In the genomic region with DNA sequence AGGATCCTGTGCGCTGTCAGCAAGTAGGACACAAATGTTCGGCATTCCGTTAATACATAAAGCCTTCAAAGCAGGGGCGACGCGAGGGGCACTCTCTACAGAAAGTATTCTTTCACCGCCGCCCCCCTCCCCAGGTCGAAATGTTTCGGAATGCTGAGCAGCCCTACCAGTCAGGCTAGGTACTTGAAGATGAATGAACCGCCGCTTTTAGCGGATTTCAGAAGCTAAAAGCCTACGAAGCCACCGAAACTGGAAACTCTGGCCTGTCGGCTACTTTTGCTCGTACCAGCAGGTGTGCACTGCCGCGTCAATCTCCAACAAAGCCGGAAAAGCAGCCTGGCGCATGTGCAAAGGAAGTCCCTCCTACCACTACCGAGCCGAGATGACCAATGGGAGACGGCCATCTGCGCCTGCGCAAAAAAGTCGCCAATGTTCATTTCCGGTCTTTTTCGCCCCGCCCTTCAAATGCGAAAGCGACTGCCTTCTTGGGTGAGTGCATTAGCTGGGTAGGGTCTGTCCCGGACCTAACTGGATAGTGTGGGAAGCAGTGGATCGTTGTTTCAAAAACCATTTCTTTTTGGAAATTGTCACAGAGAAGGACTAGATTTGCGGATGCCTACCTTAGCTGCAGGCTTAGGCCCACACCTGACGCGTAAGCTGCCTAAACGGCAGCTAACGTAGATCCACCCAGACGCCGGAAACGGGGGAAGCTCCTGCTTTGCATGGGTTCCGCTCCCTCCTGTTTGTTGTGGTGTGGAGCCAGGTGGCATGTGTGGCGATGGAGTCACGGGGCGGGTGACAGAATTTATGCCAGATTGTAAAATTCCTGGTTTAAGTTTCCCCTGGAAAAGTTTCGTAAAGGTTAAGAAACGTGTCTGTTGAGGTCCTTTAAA, we compare ENCODE assay signal across 1 cellular context.
TF ChIP-seq lines count a peak whose summit lies in the region.

A gene (minus strand): TSS at position 301 of the 893 bp plus-strand sequence. CDS start 534 bp downstream, outside the sequence.

TF ChIP-seq in IMR-90, 13 proteins besides CTCF, POLR2A, EP300 and RAD21:
- TF ChIP-seq CEBPB (IDR thresholded peaks at IDR 0.05; ENCODE audit: low read depth, low read length), result no peak
- no peak for TF ChIP-seq SMC3 (IDR thresholded peaks at IDR 0.05; ENCODE audit: low read depth, low read length)
- 0 out of 2 replicates have a peak, but pooled peaks have one; percentile 37 for TF ChIP-seq BHLHE40 (IDR thresholded peaks at IDR 0.05; ENCODE audit: low read depth, low read length)
- TF ChIP-seq, protein P1, sequence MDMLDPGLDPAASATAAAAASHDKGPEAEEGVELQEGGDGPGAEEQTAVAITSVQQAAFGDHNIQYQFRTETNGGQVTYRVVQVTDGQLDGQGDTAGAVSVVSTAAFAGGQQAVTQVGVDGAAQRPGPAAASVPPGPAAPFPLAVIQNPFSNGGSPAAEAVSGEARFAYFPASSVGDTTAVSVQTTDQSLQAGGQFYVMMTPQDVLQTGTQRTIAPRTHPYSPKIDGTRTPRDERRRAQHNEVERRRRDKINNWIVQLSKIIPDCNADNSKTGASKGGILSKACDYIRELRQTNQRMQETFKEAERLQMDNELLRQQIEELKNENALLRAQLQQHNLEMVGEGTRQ (IDR thresholded peaks at IDR 0.05; ENCODE audit: low read depth, low read length), result peak; percentile 31; the same call in 1 of the 2 replicates
- no peak for TF ChIP-seq MAZ (IDR thresholded peaks at IDR 0.05; ENCODE audit: borderline replicate concordance, low read depth, low read length)
- TF ChIP-seq MXI1 (IDR thresholded peaks at IDR 0.05; ENCODE audit: borderline replicate concordance, low read depth, low read length), result peak; percentile 68
- no peak for TF ChIP-seq NFE2L2 (IDR thresholded peaks at IDR 0.05; ENCODE audit: low read depth, low read length)
- TF ChIP-seq RCOR1 (IDR thresholded peaks at IDR 0.05; ENCODE audit: insufficient replicate concordance, low read length), result no peak
- TF ChIP-seq RFX5 (IDR thresholded peaks at IDR 0.05; ENCODE audit: low read depth, low read length), result no peak
- TF ChIP-seq, protein P2, sequence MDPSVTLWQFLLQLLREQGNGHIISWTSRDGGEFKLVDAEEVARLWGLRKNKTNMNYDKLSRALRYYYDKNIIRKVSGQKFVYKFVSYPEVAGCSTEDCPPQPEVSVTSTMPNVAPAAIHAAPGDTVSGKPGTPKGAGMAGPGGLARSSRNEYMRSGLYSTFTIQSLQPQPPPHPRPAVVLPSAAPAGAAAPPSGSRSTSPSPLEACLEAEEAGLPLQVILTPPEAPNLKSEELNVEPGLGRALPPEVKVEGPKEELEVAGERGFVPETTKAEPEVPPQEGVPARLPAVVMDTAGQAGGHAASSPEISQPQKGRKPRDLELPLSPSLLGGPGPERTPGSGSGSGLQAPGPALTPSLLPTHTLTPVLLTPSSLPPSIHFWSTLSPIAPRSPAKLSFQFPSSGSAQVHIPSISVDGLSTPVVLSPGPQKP (IDR thresholded peaks at IDR 0.05; ENCODE audit: borderline replicate concordance, low read depth, low read length), result no peak
- TF ChIP-seq MAFK (IDR thresholded peaks at IDR 0.05; ENCODE audit: low read depth, low read length), result no peak; the same call in 1 of the 2 replicates
- TF ChIP-seq CHD1 (IDR thresholded peaks at IDR 0.05; ENCODE audit: low read depth, low read length), result no peak
